In genomic region chr9:84701801-84702200, GRCh38 we compare ENCODE assay signal across 14 cellular contexts. TPM values are rescaled to one million over a fixed set of nuclear protein-coding genes. Genes with fewer than 3 reads are reported as not detected.
DNase-seq lines count a peak whose midpoint lies in the region; ATAC-seq, FAIRE-seq and TF ChIP-seq lines count a peak whose summit lies in the region.
"Had no signal": no experiment of that assay in that cellular context is flagged by ENCODE, and none has a peak within 500 bp of the region (broad histone marks: within the 10 kb centered on the region; RNA-seq: fewer than 3 reads in every experiment).

No MANE protein-coding gene starts in this region.

- no peaks in the 10 kb centered on the region for H3K36me3 Mint-ChIP-seq in activated naive CD4-positive, alpha-beta T cell treated with anti-CD3 and anti-CD28 coated beads, Interleukin-2, amount 10 ng/mL, durations not matched to agents 7 days and 5 days
- H3K36me3 Mint-ChIP-seq in immature natural killer cell, result no peaks in the 10 kb centered on the region

- in situ Hi-C loops in Caki2 (cut with HindIII; ENCODE audit: low pct_unique_long_range_greater_than_20kb, low sequenced_read_pairs), result no loop called here

- H3K4me1 ChIP-seq in pancreas, result no peaks in the 10 kb centered on the region

- TF ChIP-seq CTCF in pancreas (IDR thresholded peaks at IDR 0.05), result no peak

- CTCF ChIA-PET in activated naive CD4-positive, alpha-beta T cell treated with anti-CD3 and anti-CD28 coated beads, Interleukin-2, amount 10 ng/mL, durations not matched to agents 7 days and 5 days (lab: Charles Lee), result no interaction called here

- no peak overlapping the region for H3K4me3 Mint-ChIP-seq in activated naive CD4-positive, alpha-beta T cell treated with anti-CD3 and anti-CD28 coated beads, Interleukin-2, amount 10 ng/mL, durations not matched to agents 7 days and 5 days
- H3K4me3 Mint-ChIP-seq in immature natural killer cell, result no peak overlapping the region

- ATAC-seq in HG02759 (IDR thresholded peaks at IDR 0.05; ENCODE audit: unreplicated experiment), result peak; percentile 87
- peak; percentile 74 for ATAC-seq in HG03520 (IDR thresholded peaks at IDR 0.05; ENCODE audit: unreplicated experiment)
- no peak for ATAC-seq in pancreas

- no peak overlapping the region for H3K27ac Mint-ChIP-seq in activated naive CD4-positive, alpha-beta T cell treated with anti-CD3 and anti-CD28 coated beads, Interleukin-2, amount 10 ng/mL, durations not matched to agents 7 days and 5 days
- H3K27ac Mint-ChIP-seq in immature natural killer cell, result no peak overlapping the region

- H3K27me3 Mint-ChIP-seq in activated naive CD4-positive, alpha-beta T cell treated with anti-CD3 and anti-CD28 coated beads, Interleukin-2, amount 10 ng/mL, durations not matched to agents 7 days and 5 days, result peaks cover 4% of the 10 kb centered on the region
- H3K27me3 Mint-ChIP-seq in immature natural killer cell (ENCODE audit: low read depth in 3 of 3), result peaks cover 8 to 10% (median 8%) of the 10 kb centered on the region in 3 donors

- WGBS in pancreas, 2 donors, result 75 to 86% methylated on average over 6 of the region's 6 CpGs

- no peaks in the 10 kb centered on the region for H3K27me3 ChIP-seq in pancreas

- no peak for FAIRE-seq in pancreas (lab: Jason Lieb, UNC)

- no peak overlapping the region for H3K4me3 ChIP-seq in pancreas

- intact Hi-C loops in pancreas (cut with DNase I), result no loop called here

- no peaks in the 10 kb centered on the region for H3K36me3 ChIP-seq in pancreas

- no peak overlapping the region for H3K27ac ChIP-seq in pancreas

- no peaks in the 10 kb centered on the region for H3K9me3 Mint-ChIP-seq in activated naive CD4-positive, alpha-beta T cell treated with anti-CD3 and anti-CD28 coated beads, Interleukin-2, amount 10 ng/mL, durations not matched to agents 7 days and 5 days
- H3K9me3 Mint-ChIP-seq in immature natural killer cell, result peaks cover 0 to 1% (median 0%) of the 10 kb centered on the region in 6 donors

- H3K9me3 ChIP-seq in pancreas, result no peaks in the 10 kb centered on the region

- peak; percentile 8 for DNase-seq in Caki2 (ENCODE audit: low read depth)
- DNase-seq in GM19240 (ENCODE audit: insufficient read length, low spot score), result peak; percentile 11
- no peak for DNase-seq in activated naive CD4-positive, alpha-beta T cell treated with anti-CD3 and anti-CD28 coated beads, Interleukin-2, amount 10 ng/mL, durations not matched to agents 7 days and 5 days
- no peak for DNase-seq in immature natural killer cell
- no peak for DNase-seq in HPDE6-E6E7 (ENCODE audit: extremely low spot score)
- DNase-seq in pancreas, result no peak
- DNase-seq: 8988T; activated CD8-positive, alpha-beta memory T cell treated with anti-CD3 and anti-CD28 coated beads for 24 hours; amniotic stem cell; NCI-H1694 treated with DMSO at 0.1 percent for 48 hours; SIG-M5 had no signal

- H3K4me1 Mint-ChIP-seq in activated naive CD4-positive, alpha-beta T cell treated with anti-CD3 and anti-CD28 coated beads, Interleukin-2, amount 10 ng/mL, durations not matched to agents 7 days and 5 days, result no peaks in the 10 kb centered on the region
- no peaks in the 10 kb centered on the region for H3K4me1 Mint-ChIP-seq in immature natural killer cell

RNA-seq across cellular contexts. Expression of gene NTRK2, which starts 32.3 kb away (rescaled TPM):
- 0.54 TPM in 1 of 2 replicates, not detected in the other for total RNA-seq in Caki2 (2014; rRNA removed; shearing (Covaris generic); ENCODE audit: low replicate concordance)
- polyA plus RNA-seq in immature natural killer cell, result not detected
- total RNA-seq in pancreas, result 10 to 100 TPM in 5 of 6 donors, 1 to 10 TPM in 1; 6.0 to 31.4 (median 19.7) TPM
- polyA plus RNA-seq in pancreas, result 10 to 100 TPM in 1 of 2 donors, 1 to 10 TPM in 1; 6.6 to 11.3 TPM
- total RNA-seq: HT1080 had no signal

Comparison
In these comparisons a context has a peak if more than half of its experiments do, and no peak if none do; other contexts are left out.
1. DNase-seq: peak in Caki2 (single experiment) and GM19240 (single experiment); none in activated naive CD4-positive, alpha-beta T cell treated with anti-CD3 and anti-CD28 coated beads, Interleukin-2, amount 10 ng/mL, durations not matched to agents 7 days and 5 days (single experiment), immature natural killer cell (0 of 3), HPDE6-E6E7 (single experiment) and pancreas (0 of 6).
2. ATAC-seq: peak in HG02759 (single experiment) and HG03520 (single experiment); none in pancreas (0 of 4).